In genomic region chr7:10507032-10507431, GRCh38 we compare ENCODE assay signal across 9 cellular contexts.
"Had no signal": no experiment of that assay in that cellular context is flagged by ENCODE, and none has a peak within 500 bp of the region (broad histone marks: within the 10 kb centered on the region; RNA-seq: fewer than 3 reads in every experiment).

No MANE protein-coding gene starts in this region.

- ATAC-seq: GM23338 had no signal

- H3K4me1 Mint-ChIP-seq: GM23338, H9 had no signal

- H3K27ac ChIP-seq: HL-60 had no signal

- H3K4me3 Mint-ChIP-seq: GM23338, H9, HFFc6 had no signal

- H3K4me3 ChIP-seq: GM23338 had no signal

- DNase-seq: H9, HCEC 1CT, HFFc6, IMR-90, KBM-7 had no signal

- H3K4me2 ChIP-seq: GM23338 had no signal

- FAIRE-seq: H1, H54 had no signal

- H3K27ac Mint-ChIP-seq: GM23338, H9, HFFc6 had no signal

- H2AFZ ChIP-seq: GM23338 had no signal
